Comparison of ENCODE assay signal across 23 cellular contexts in genomic region chr13:21133077-21133476, GRCh38. TPM values are rescaled to one million over a fixed set of nuclear protein-coding genes. Genes with fewer than 3 reads are reported as not detected.
"Had no signal": no experiment of that assay in that cellular context is flagged by ENCODE, and none has a peak within 500 bp of the region (broad histone marks: within the 10 kb centered on the region; RNA-seq: fewer than 3 reads in every experiment).

No MANE protein-coding gene starts in this region.

- H3K4me3 ChIP-seq: adrenal gland, body of pancreas, dorsolateral prefrontal cortex, heart left ventricle, neural progenitor cell, psoas muscle, spleen, thoracic aorta had no signal

- H3K4me2 ChIP-seq: neural progenitor cell had no signal

- H3K9me3 ChIP-seq: adrenal gland, body of pancreas, heart left ventricle, psoas muscle, thoracic aorta had no signal

- H3K4me1 ChIP-seq: adrenal gland, body of pancreas, foreskin keratinocyte, heart left ventricle, neural progenitor cell, parathyroid adenoma, psoas muscle, spleen had no signal

- H3K27ac ChIP-seq: adrenal gland, body of pancreas, dorsolateral prefrontal cortex, foreskin keratinocyte, heart left ventricle, neural progenitor cell, parathyroid adenoma, psoas muscle, spleen, thoracic aorta, WERI-Rb-1 had no signal

- H2AFZ ChIP-seq: neural progenitor cell, parathyroid adenoma had no signal

- H3K9ac ChIP-seq: neural progenitor cell, parathyroid adenoma had no signal

- H3K36me3 ChIP-seq: adrenal gland, heart left ventricle, neural progenitor cell, spleen, thoracic aorta, WERI-Rb-1 had no signal

- DNase-seq: activated CD4-positive, alpha-beta T cell treated with anti-CD3 and anti-CD28 coated beads for 48 hours; activated CD4-positive, alpha-beta T cell treated with anti-CD3 and anti-CD28 coated beads, Interleukin-2, amount 50 U/mL, for 48 hours; activated CD8-positive, alpha-beta memory T cell treated with anti-CD3 and anti-CD28 coated beads for 24 hours; activated effector memory CD4-positive, alpha-beta T cell treated with Interleukin-2 at 50 U/mL for 16 hours; activated naive CD4-positive, alpha-beta T cell treated with Interleukin-2 at 50 U/mL for 16 hours; adrenal gland; aorta; body of pancreas; dorsolateral prefrontal cortex; effector memory CD8-positive, alpha-beta T cell; foreskin keratinocyte; heart left ventricle; hypothalamus; natural killer cell; occipital lobe; psoas muscle; spleen; stimulated activated naive CD8-positive, alpha-beta T cell treated with anti-CD3 and anti-CD28 coated beads, Interleukin-15, Interleukin-2, amounts not matched to agents 100 U/mL and 50 U/mL, for 24 hours; WERI-Rb-1 had no signal

- ATAC-seq: activated CD4-positive, CD25-positive, alpha-beta regulatory T cell treated with anti-CD3 and anti-CD28 coated beads, Interleukin-2, amount 50 U/mL, for 24 hours; body of pancreas; effector memory CD8-positive, alpha-beta T cell; foreskin keratinocyte; heart left ventricle; psoas muscle; stimulated activated naive CD8-positive, alpha-beta T cell treated with anti-CD3 and anti-CD28 coated beads, Interleukin-15, Interleukin-2, amounts not matched to agents 100 U/mL and 50 U/mL, for 24 hours had no signal

- H3K27me3 ChIP-seq: body of pancreas, foreskin keratinocyte, heart left ventricle, neural progenitor cell had no signal

- H3K79me2 ChIP-seq: parathyroid adenoma had no signal

RNA-seq across cellular contexts. Expression of gene SKA3, which starts 43.3 kb away (rescaled TPM):
- total RNA-seq: thoracic aorta had no signal
